ENCODE assay signal across 1 cellular context in the genomic region with DNA sequence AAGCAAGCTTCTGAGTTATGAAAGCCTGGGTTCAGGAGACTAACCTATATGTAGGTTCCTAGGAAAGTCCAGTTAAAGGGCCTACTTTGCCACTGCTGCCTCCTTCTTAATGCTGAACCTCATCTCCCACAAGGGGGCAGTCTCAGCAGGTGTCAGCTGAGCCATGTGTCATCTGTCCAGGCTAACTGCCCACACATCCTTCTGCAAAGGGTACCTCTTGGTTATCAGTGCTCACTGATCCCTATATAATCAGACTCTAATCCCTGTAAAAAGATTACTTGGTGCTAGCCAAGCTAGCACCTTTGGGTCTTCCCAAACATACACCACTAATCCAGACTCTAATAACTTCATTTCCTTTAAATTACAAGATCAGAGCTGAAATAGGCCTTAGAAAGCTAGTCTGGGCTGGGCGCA.
TF ChIP-seq lines count a peak whose summit lies in the region.

No MANE protein-coding gene starts in this region.

TF ChIP-seq in HEK293T, 16 proteins besides CTCF, POLR2A, EP300 and RAD21:
- TF ChIP-seq SUZ12 (IDR thresholded peaks at IDR 0.05) (no peak), FOXA1 (IDR thresholded peaks at IDR 0.05) (no peak), ZNF384 (IDR thresholded peaks at IDR 0.05) (no peak)
- TF ChIP-seq, protein P1, sequence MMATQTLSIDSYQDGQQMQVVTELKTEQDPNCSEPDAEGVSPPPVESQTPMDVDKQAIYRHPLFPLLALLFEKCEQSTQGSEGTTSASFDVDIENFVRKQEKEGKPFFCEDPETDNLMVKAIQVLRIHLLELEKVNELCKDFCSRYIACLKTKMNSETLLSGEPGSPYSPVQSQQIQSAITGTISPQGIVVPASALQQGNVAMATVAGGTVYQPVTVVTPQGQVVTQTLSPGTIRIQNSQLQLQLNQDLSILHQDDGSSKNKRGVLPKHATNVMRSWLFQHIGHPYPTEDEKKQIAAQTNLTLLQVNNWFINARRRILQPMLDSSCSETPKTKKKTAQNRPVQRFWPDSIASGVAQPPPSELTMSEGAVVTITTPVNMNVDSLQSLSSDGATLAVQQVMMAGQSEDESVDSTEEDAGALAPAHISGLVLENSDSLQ (IDR thresholded peaks at IDR 0.05), result peak; percentile 23; the same call in 1 of the 2 replicates
